Comparison of ENCODE assay signal across 7 cellular contexts in genomic region chr12:4991801-4992200, GRCh38. TPM values are rescaled to one million over a fixed set of nuclear protein-coding genes. Genes with fewer than 3 reads are reported as not detected.
"Had no signal": no experiment of that assay in that cellular context is flagged by ENCODE, and none has a peak within 500 bp of the region (broad histone marks: within the 10 kb centered on the region; RNA-seq: fewer than 3 reads in every experiment).

No MANE protein-coding gene starts in this region.

- ATAC-seq: K562 had no signal

- H3K27ac Mint-ChIP-seq: H9 had no signal

- H3K9me3 Mint-ChIP-seq: H9 had no signal

- DNase-seq: GOT3, H9, HCEC 1CT, IMR-90, KG1 had no signal

- H3K4me3 ChIP-seq: K562 had no signal

- H3K4me3 Mint-ChIP-seq: H9 had no signal

RNA-seq across cellular contexts. Expression of gene KCNA5, which starts 51.9 kb away (rescaled TPM):
- total RNA-seq: HT-29, IMR-90, K562 had no signal
- polyA plus RNA-seq: IMR-90, K562 had no signal
